In genomic region chr17:751269-752001, GRCh38 we compare ENCODE assay signal across 8 cellular contexts. TPM values are rescaled to one million over a fixed set of nuclear protein-coding genes. Genes with fewer than 3 reads are reported as not detected.
DNase-seq lines count a peak whose midpoint lies in the region; ATAC-seq and TF ChIP-seq lines count a peak whose summit lies in the region.

No MANE protein-coding gene starts in this region.

- peak overlapping the region; percentile 94 for H3K27ac Mint-ChIP-seq in T-helper 17 cell
- H3K27ac Mint-ChIP-seq in immature natural killer cell = peak overlapping the region; percentile 74 to 93 (median 87)

- no peak for TF ChIP-seq POLR2A in body of pancreas (IDR thresholded peaks at IDR 0.05)

- H3K4me1 ChIP-seq in body of pancreas = peaks cover 23% of the 10 kb centered on the region

- H3K27me3 ChIP-seq in body of pancreas = no peaks in the 10 kb centered on the region

- H3K4me3 Mint-ChIP-seq in T-helper 17 cell = peak overlapping the region; percentile 95
- H3K4me3 Mint-ChIP-seq in immature natural killer cell = peak overlapping the region; percentile 88 to 95 (median 94)

- H3K4me1 Mint-ChIP-seq in T-helper 17 cell = peaks cover 35% of the 10 kb centered on the region
- peaks cover 32 to 36% of the 10 kb centered on the region in 2 donors for H3K4me1 Mint-ChIP-seq in immature natural killer cell

- H3K27me3 Mint-ChIP-seq in T-helper 17 cell = no peaks in the 10 kb centered on the region
- peaks cover 5 to 11% (median 5%) of the 10 kb centered on the region in 3 donors for H3K27me3 Mint-ChIP-seq in immature natural killer cell (ENCODE audit: low read depth in 3 of 3)

- WGBS in body of pancreas, 2 donors = 0 to 1% methylated on average over 2 to 47 of the region's 49 CpGs

- peak; percentile 25 for ATAC-seq in GM19397 (IDR thresholded peaks at IDR 0.05; ENCODE audit: unreplicated experiment)
- ATAC-seq in HG03457 (IDR thresholded peaks at IDR 0.05; ENCODE audit: unreplicated experiment) = peak; percentile 23
- peak; percentile 57 for ATAC-seq in T-helper 17 cell
- peak; percentile 28 for ATAC-seq in body of pancreas

- H3K27ac ChIP-seq in C4-2B (peak overlapping the region; percentile 98), body of pancreas (peak overlapping the region in 3 of 4 donors; percentile 80 to 85 (median 85))

- H3K4me3 ChIP-seq in body of pancreas = peak overlapping the region; percentile 79 to 87

- no peaks in the 10 kb centered on the region for H3K9me3 Mint-ChIP-seq in immature natural killer cell

- H3K9me3 ChIP-seq in T-helper 17 cell (ENCODE audit: control insufficient read depth, low read length, poor library complexity, severe bottlenecking) = no peaks in the 10 kb centered on the region
- H3K9me3 ChIP-seq in body of pancreas = no peaks in the 10 kb centered on the region

- TF ChIP-seq CTCF in C4-2B (conservative IDR thresholded peaks at IDR 0.05) (no peak), body of pancreas (IDR thresholded peaks at IDR 0.05) (no peak)

- H3K36me3 ChIP-seq in body of pancreas (replicated peaks in 1 of 2; ENCODE audit: insufficient read depth in 1 of 2, low read depth in 2 of 2) = peaks cover 0 to 14% of the 10 kb centered on the region in 2 donors

- intact Hi-C loops in body of pancreas (cut with DNase I) = no loop called here

- peak; percentile 30 to 37 (median 32) for DNase-seq in T-helper 17 cell
- DNase-seq in body of pancreas = peak; percentile 28 to 40 (median 34)
- peak; percentile 49 to 57 (median 54) for DNase-seq in immature natural killer cell
- peak; percentile 53 for DNase-seq in stimulated activated CD4-positive, alpha-beta T cell treated with anti-CD3 and anti-CD28 coated beads, Interleukin-1b, Interleukin-23, amount 100 ng/mL, for 48 hours
- DNase-seq in GDM1 (lab: John Stamatoyannopoulos, UW) = no peak

- H3K36me3 Mint-ChIP-seq in T-helper 17 cell (ENCODE audit: low read depth) (peaks cover 5% of the 10 kb centered on the region), immature natural killer cell (peaks cover 0 to 4% (median 0%) of the 10 kb centered on the region in 3 donors)

RNA-seq across cellular contexts. Expression of gene GEMIN4, which starts 0.6 kb away (rescaled TPM):
- total RNA-seq in T-helper 17 cell (10 to 100 TPM; 11.5 to 13.4 TPM), body of pancreas (1 to 10 TPM; 5.6 to 7.3 TPM)
- polyA plus RNA-seq in immature natural killer cell = 10 to 100 TPM; 10.9 to 20.1 (median 11.4) TPM

RNA-seq across cellular contexts. Expression of gene TLCD3A, which starts 19.0 kb away (rescaled TPM):
- total RNA-seq in T-helper 17 cell = 1 to 10 TPM in 1 of 2 donors, under 1 TPM in 1; 0.85 to 1.8 TPM
- total RNA-seq in body of pancreas = 1 to 10 TPM; 3.6 to 7.9 TPM
- 1 to 10 TPM in 1 of 3 donors, under 1 TPM in 1, not detected in 1; 0.92 to 1.4 TPM for polyA plus RNA-seq in immature natural killer cell

RNA-seq across cellular contexts. Expression of gene GLOD4, which starts 30.6 kb away (rescaled TPM):
- total RNA-seq in T-helper 17 cell (10 to 100 TPM; 60.6 to 64.8 TPM), body of pancreas (10 to 100 TPM; 18.5 to 30.9 TPM)
- 10 to 100 TPM; 90.8 to 94.9 (median 92.0) TPM for polyA plus RNA-seq in immature natural killer cell

RNA-seq across cellular contexts. Expression of gene MRM3, which starts 30.7 kb away (rescaled TPM):
- total RNA-seq in T-helper 17 cell = 10 to 100 TPM; 28.1 to 29.6 TPM
- total RNA-seq in body of pancreas = 10 to 100 TPM; 15.6 to 40.2 TPM
- 10 to 100 TPM; 26.1 to 40.6 (median 27.5) TPM for polyA plus RNA-seq in immature natural killer cell

RNA-seq across cellular contexts. Expression of gene VPS53, which starts 36.8 kb away (rescaled TPM):
- total RNA-seq in T-helper 17 cell (10 to 100 TPM; 57.8 to 80.7 TPM), body of pancreas (10 to 100 TPM; 14.0 to 19.1 TPM)
- polyA plus RNA-seq in immature natural killer cell = 10 to 100 TPM in 1 of 3 donors, 1 to 10 TPM in 2; 3.3 to 13.0 (median 6.9) TPM
